ENCODE assay signal across 12 cellular contexts in genomic region chr6:12516070-12516469, GRCh38.
A peak's percentile ranks its signal among the peaks of the same experiment; 100 is the strongest.
DNase-seq lines count a peak whose midpoint lies in the region; ATAC-seq and TF ChIP-seq lines count a peak whose summit lies in the region.
"Had no signal": no experiment of that assay in that cellular context is flagged by ENCODE, and none has a peak within 500 bp of the region (broad histone marks: within the 10 kb centered on the region; RNA-seq: fewer than 3 reads in every experiment).

No MANE protein-coding gene starts in this region.

- H3K9ac ChIP-seq in IMR-90 (ENCODE audit: low read depth, low read length) = no peak overlapping the region

- no peak overlapping the region for H3K27ac Mint-ChIP-seq in stimulated activated memory B cell treated with anti-CD40 and anti-IgM and Interleukin-4, amounts not matched to agents 10 μg/mL and 1 μg/mL and 100 μg/mL, for 72 hours

- no peak overlapping the region for H3K56ac ChIP-seq in IMR-90 (ENCODE audit: extremely low read depth, insufficient read depth, low read length)

- no peaks in the 10 kb centered on the region; the same call in 1 of the 2 replicates for H3K27me3 ChIP-seq in IMR-90 (ENCODE audit: control insufficient read depth, insufficient read depth, low read length)
- no peaks in the 10 kb centered on the region for H3K27me3 ChIP-seq in stomach

- H3K4me3 Mint-ChIP-seq in stimulated activated memory B cell treated with anti-CD40 and anti-IgM and Interleukin-4, amounts not matched to agents 10 μg/mL and 1 μg/mL and 100 μg/mL, for 72 hours = no peak overlapping the region

- DNase-seq in GM19238 (ENCODE audit: insufficient read length, low spot score) = peak; percentile 18
- DNase-seq in IMR-90 = no peak
- DNase-seq in fibroblast of pulmonary artery (ENCODE audit: low read depth) = peak; percentile 39
- DNase-seq in stomach = peak; percentile 45
- no peak for DNase-seq in posterior cingulate gyrus
- no peak for DNase-seq in NCI-H510A treated with DMSO at 0.1 percent for 48 hours (lab: John Stamatoyannopoulos, UW)
- DNase-seq: activated CD4-positive, CD25-positive, alpha-beta regulatory T cell treated with anti-CD3 and anti-CD28 coated beads, Interleukin-2, amount 50 U/mL, for 72 hours; activated effector memory CD4-positive, alpha-beta T cell treated with Interleukin-2 at 50 U/mL for 16 hours; NCI-H526 treated with DMSO at 0.1 percent for 48 hours; stimulated activated naive CD4-positive, alpha-beta T cell treated with Interleukin-2 at 50 U/mL for 16 hours had no signal

- TF ChIP-seq EP300 in stomach (IDR thresholded peaks at IDR 0.05) = no peak

- H4K91ac ChIP-seq in IMR-90 (ENCODE audit: insufficient read depth, low read depth, low read length) = no peak overlapping the region

- H3K27me3 Mint-ChIP-seq in stimulated activated memory B cell treated with anti-CD40 and anti-IgM and Interleukin-4, amounts not matched to agents 10 μg/mL and 1 μg/mL and 100 μg/mL, for 72 hours = peaks cover 16% of the 10 kb centered on the region

- peak; percentile 51 for ATAC-seq in IMR-90 (ENCODE audit: low read depth)
- no peak for ATAC-seq in stimulated activated memory B cell treated with anti-CD40 and anti-IgM and Interleukin-4, amounts not matched to agents 10 μg/mL and 1 μg/mL and 100 μg/mL, for 72 hours

- no peak overlapping the region for H2AFZ ChIP-seq in IMR-90 (replicated peaks; ENCODE audit: low read length, poor library complexity)

- TF ChIP-seq POLR2A in IMR-90 (IDR thresholded peaks at IDR 0.05; ENCODE audit: low read depth, low read length) = no peak
- no peak for TF ChIP-seq POLR2A in stomach (IDR thresholded peaks at IDR 0.05)

- no peak overlapping the region for H4K8ac ChIP-seq in IMR-90 (ENCODE audit: low read depth in 2 of 2, low read length in 2 of 2)

- no peak overlapping the region for H2BK20ac ChIP-seq in IMR-90 (ENCODE audit: low read depth, low read length)

- no peaks in the 10 kb centered on the region for H3K9me3 ChIP-seq in IMR-90 (ENCODE audit: control insufficient read depth, insufficient read depth, low read length)
- H3K9me3 ChIP-seq in stomach = no peaks in the 10 kb centered on the region

- CTCF ChIA-PET in IMR-90 (lab: Yijun Ruan, JAX) = interaction anchor here (0.6 kb wide), 1 partner anchor 12 kb away, joined by 3 read pairs; no protein-coding TSS in a partner anchor

- H3K9me1 ChIP-seq in IMR-90 (ENCODE audit: insufficient read depth, low read length) = no peaks in the 10 kb centered on the region

- H3K18ac ChIP-seq in IMR-90 (ENCODE audit: low read depth, low read length) = no peak overlapping the region

- dilution Hi-C loops in IMR-90 (cut with HindIII; ENCODE audit: low sequenced_read_pairs, unreplicated experiment) = no loop called here

- H3K9me3 Mint-ChIP-seq in stimulated activated memory B cell treated with anti-CD40 and anti-IgM and Interleukin-4, amounts not matched to agents 10 μg/mL and 1 μg/mL and 100 μg/mL, for 72 hours = no peaks in the 10 kb centered on the region

- H3K4me3 ChIP-seq in IMR-90 (ENCODE audit: insufficient read depth, low read depth, low read length) (no peak overlapping the region), fibroblast of pulmonary artery (replicated peaks; ENCODE audit: low read depth, low read length) (no peak overlapping the region), stomach (no peak overlapping the region)
- H3K4me3 ChIP-seq: cardiac muscle cell had no signal

- no peak overlapping the region for H3K14ac ChIP-seq in IMR-90 (replicated peaks; ENCODE audit: low read depth, low read length)

- intact Hi-C loops in IMR-90 (cut with micrococcal nuclease) (no loop called here), stomach (cut with DNase I; ENCODE audit: low total_unique reads) (no loop called here), posterior cingulate gyrus (cut with DNase I) (no loop called here)

- no peak overlapping the region for H2BK5ac ChIP-seq in IMR-90 (ENCODE audit: low read depth, low read length, poor library complexity, severe bottlenecking)

- H3K36me3 Mint-ChIP-seq in stimulated activated memory B cell treated with anti-CD40 and anti-IgM and Interleukin-4, amounts not matched to agents 10 μg/mL and 1 μg/mL and 100 μg/mL, for 72 hours = no peaks in the 10 kb centered on the region

- no peaks in the 10 kb centered on the region for H4K20me1 ChIP-seq in IMR-90 (ENCODE audit: insufficient read depth, low read length)

- H3K4me2 ChIP-seq in IMR-90 (ENCODE audit: low read depth, low read length) = no peak overlapping the region

- in situ Hi-C loops in IMR-90 (cut with MboI; ENCODE audit: low sequenced_read_pairs) = no loop called here

- no CpG with 5 or more reads among the region's 1 CpG for WGBS in IMR-90 (ENCODE audit: extremely low coverage in 2 of 2, insufficient read length in 1 of 2), 2 experiments
- 26 to 37% (median 33%) methylated on average over 1 of the region's 1 CpG for WGBS in stomach, 5 donors

- no peak overlapping the region for H2BK15ac ChIP-seq in IMR-90 (ENCODE audit: low read depth, low read length)

- H3K4ac ChIP-seq in IMR-90 (ENCODE audit: low read depth, low read length) = no peak overlapping the region

- no peaks in the 10 kb centered on the region for H3K79me1 ChIP-seq in IMR-90 (ENCODE audit: low read depth in 1 of 2, low read length in 2 of 2)

- H2AK9ac ChIP-seq in IMR-90 (replicated peaks; ENCODE audit: low read depth, low read length, poor library complexity) = no peak overlapping the region

- no peaks in the 10 kb centered on the region for H3K4me1 Mint-ChIP-seq in stimulated activated memory B cell treated with anti-CD40 and anti-IgM and Interleukin-4, amounts not matched to agents 10 μg/mL and 1 μg/mL and 100 μg/mL, for 72 hours

- no peak overlapping the region for H3K23ac ChIP-seq in IMR-90 (ENCODE audit: low read depth, low read length)

- no peak for TF ChIP-seq RAD21 in IMR-90 (IDR thresholded peaks at IDR 0.05; ENCODE audit: low read length)

- TF ChIP-seq CTCF in IMR-90 (conservative IDR thresholded peaks at IDR 0.05; ENCODE audit: low read depth, low read length) (no peak), fibroblast of pulmonary artery (IDR thresholded peaks at IDR 0.05; ENCODE audit: low read length, missing control alignments) (no peak), stomach (IDR thresholded peaks at IDR 0.05) (no peak)

- H2BK120ac ChIP-seq in IMR-90 (ENCODE audit: low read depth, low read length) = no peak overlapping the region

- no peak overlapping the region for H2AK5ac ChIP-seq in IMR-90 (ENCODE audit: low read depth, low read length)

- BruUV-seq in IMR-90 (replicated peaks; lab: Mats Ljungman, UMichigan) = no TSS peak

- H3K27ac ChIP-seq in IMR-90 (ENCODE audit: insufficient read depth, low read length) = no peak overlapping the region
- H3K27ac ChIP-seq in stomach = no peak overlapping the region
- H3K27ac ChIP-seq: cardiac muscle cell had no signal

- POLR2A ChIA-PET in IMR-90 (lab: Charles Lee; ENCODE audit: unreplicated experiment) = no interaction called here

- H3K4me1 ChIP-seq in IMR-90 (ENCODE audit: control insufficient read depth, insufficient read depth, low read length) (no peaks in the 10 kb centered on the region), stomach (peaks cover 0 to 7% (median 0%) of the 10 kb centered on the region in 4 donors)

- no peak overlapping the region for H4K5ac ChIP-seq in IMR-90 (ENCODE audit: low read depth, low read length)

- H3K36me3 ChIP-seq in IMR-90 (ENCODE audit: control insufficient read depth, insufficient read depth, low read length) (no peaks in the 10 kb centered on the region), stomach (no peaks in the 10 kb centered on the region)
- H3K36me3 ChIP-seq: cardiac muscle cell had no signal

TF ChIP-seq in IMR-90, 13 proteins besides CTCF, POLR2A, EP300 and RAD21:
- TF ChIP-seq RCOR1 (IDR thresholded peaks at IDR 0.05; ENCODE audit: insufficient replicate concordance, low read length) (no peak), CEBPB (IDR thresholded peaks at IDR 0.05; ENCODE audit: low read depth, low read length) (no peak), MAFK (IDR thresholded peaks at IDR 0.05; ENCODE audit: low read depth, low read length) (no peak), MAZ (IDR thresholded peaks at IDR 0.05; ENCODE audit: borderline replicate concordance, low read depth, low read length) (no peak), NFE2L2 (IDR thresholded peaks at IDR 0.05; ENCODE audit: low read depth, low read length) (no peak), SMC3 (IDR thresholded peaks at IDR 0.05; ENCODE audit: low read depth, low read length) (no peak), MXI1 (IDR thresholded peaks at IDR 0.05; ENCODE audit: borderline replicate concordance, low read depth, low read length) (no peak), CHD1 (IDR thresholded peaks at IDR 0.05; ENCODE audit: low read depth, low read length) (no peak), BHLHE40 (IDR thresholded peaks at IDR 0.05; ENCODE audit: low read depth, low read length) (no peak)

Comparison
In these comparisons a context has a peak if more than half of its experiments do, and no peak if none do; other contexts are left out.
1. DNase-seq: peak in GM19238 (single experiment), fibroblast of pulmonary artery (single experiment) and stomach (single experiment); none in IMR-90 (single experiment), posterior cingulate gyrus (0 of 10) and NCI-H510A treated with DMSO at 0.1 percent for 48 hours (single experiment).